In the genomic region with DNA sequence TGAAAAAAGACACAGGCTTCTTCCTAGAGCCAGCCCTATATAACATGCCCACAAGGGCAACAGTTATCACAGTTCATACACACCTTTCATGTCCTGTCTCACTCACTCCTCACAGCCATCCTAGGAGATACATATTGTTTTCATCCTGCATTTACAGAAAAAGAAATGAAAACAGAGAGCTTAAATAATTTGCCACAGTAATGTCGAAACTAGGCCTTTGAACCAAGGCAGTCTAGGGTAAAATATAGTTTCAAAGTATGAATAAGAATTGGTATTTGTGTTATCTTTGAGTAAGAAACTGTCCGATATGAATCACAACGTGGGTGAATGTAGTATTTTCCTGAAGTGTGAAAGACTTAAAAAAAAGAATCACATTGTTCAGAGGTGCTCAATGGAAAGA, we compare ENCODE assay signal across 13 cellular contexts. TPM values are rescaled to one million over a fixed set of nuclear protein-coding genes. Genes with fewer than 3 reads are reported as not detected.
DNase-seq lines count a peak whose midpoint lies in the region; ATAC-seq, FAIRE-seq and TF ChIP-seq lines count a peak whose summit lies in the region.
"Had no signal": no experiment of that assay in that cellular context is flagged by ENCODE, and none has a peak within 500 bp of the region (broad histone marks: within the 10 kb centered on the region; RNA-seq: fewer than 3 reads in every experiment).

No MANE protein-coding gene starts in this region.

- DNase-seq in GM12891 (ENCODE audit: insufficient read length, low spot score), result no peak
- no peak for DNase-seq in medulla oblongata (ENCODE audit: extremely low spot score)
- no peak for DNase-seq in GDM1 (lab: John Stamatoyannopoulos, UW)
- DNase-seq in effector CD4-positive, alpha-beta T cell, result no peak
- DNase-seq in NCI-H69 (lab: John Stamatoyannopoulos, UW), result no peak
- DNase-seq: activated naive CD8-positive, alpha-beta T cell treated with anti-CD3 and anti-CD28 coated beads, Interleukin-2, amount 10 ng/mL, durations not matched to agents 7 days and 5 days; DMS153; posterior cingulate gyrus had no signal

- ATAC-seq in GM19043 (IDR thresholded peaks at IDR 0.05; ENCODE audit: low read depth, unreplicated experiment) (peak; percentile 75), HG02588 (IDR thresholded peaks at IDR 0.05; ENCODE audit: unreplicated experiment) (peak; percentile 92), HG03175 (IDR thresholded peaks at IDR 0.05; ENCODE audit: unreplicated experiment) (peak; percentile 86)

- TF ChIP-seq POLR2A in GM12891 (IDR thresholded peaks at IDR 0.05; ENCODE audit: low read depth, low read length), result no peak

- peak; percentile 28 for FAIRE-seq in GM12891 (lab: Jason Lieb, UNC)

TF ChIP-seq in GM12891, 5 proteins besides CTCF, POLR2A, EP300 and RAD21:
- TF ChIP-seq POLR2AphosphoS5 (IDR thresholded peaks at IDR 0.05; ENCODE audit: low read depth, low read length) (no peak), SPI1 (IDR thresholded peaks at IDR 0.05; ENCODE audit: low read depth, low read length) (no peak), PAX5 (IDR thresholded peaks at IDR 0.05; ENCODE audit: insufficient read depth, low read length, severe bottlenecking) (peak; percentile 51)

RNA-seq across cellular contexts. Expression of gene CLDN10, which starts 26.8 kb away (rescaled TPM):
- not detected for polyA plus RNA-seq in GM12891 (2012; ENCODE audit: low read depth, missing spikeins)
- polyA plus RNA-seq: AG04450, fibroblast of lung had no signal
